ENCODE assay signal across 29 cellular contexts in genomic region chr1:82264762-82265161, GRCh38.
"Had no signal": no experiment of that assay in that cellular context is flagged by ENCODE, and none has a peak within 500 bp of the region (broad histone marks: within the 10 kb centered on the region; RNA-seq: fewer than 3 reads in every experiment).

No MANE protein-coding gene starts in this region.

- H3K27ac ChIP-seq: PC-9, RWPE1, SJCRH30, SK-N-MC had no signal

- H3K36me3 Mint-ChIP-seq: T-cell had no signal

- H3K4me1 ChIP-seq: SJCRH30 had no signal

- H3K9me3 Mint-ChIP-seq: T-cell had no signal

- H3K27me3 ChIP-seq: SJCRH30 had no signal

- H3K4me3 Mint-ChIP-seq: T-cell had no signal

- H3K4me1 Mint-ChIP-seq: T-cell had no signal

- H2AFZ ChIP-seq: PC-9 had no signal

- H3K4me2 ChIP-seq: PC-9 had no signal

- H3K9me3 ChIP-seq: SJCRH30 had no signal

- ATAC-seq: Panc1, Right ventricle myocardium inferior, SK-N-SH treated with all-trans-retinoic acid at 6 μM for 48 hours, T-cell had no signal

- H3K27me3 Mint-ChIP-seq: T-cell had no signal

- DNase-seq: MM.1S, MV-4-11, NCI-H1092, NCI-H1105, NCI-H1417 treated with DMSO at 0.1 percent for 48 hours, NCI-H1436 treated with DMSO at 0.1 percent for 48 hours, NCI-H1694 treated with DMSO at 0.1 percent for 48 hours, NCI-H187 treated with DMSO at 0.1 percent for 48 hours, NCI-H2029, NCI-H2081, NCI-H2171 treated with DMSO at 0.1 percent for 48 hours, NCI-H2227 treated with DMSO at 0.1 percent for 48 hours, NCI-H446 treated with DMSO at 0.1 percent for 48 hours, NCI-H510A, NCI-H524, NCI-H526, NCI-H69, NCI-H748 treated with DMSO at 0.1 percent for 48 hours, NCI-H82, PC-9, SHP77, SIG-M5, SJCRH30, T-cell had no signal

- H3K27ac Mint-ChIP-seq: T-cell had no signal

- H3K4me3 ChIP-seq: PC-9, SJCRH30, SK-N-MC had no signal

- H3K36me3 ChIP-seq: SJCRH30 had no signal
